ENCODE assay signal across 1 cellular context in the genomic region with DNA sequence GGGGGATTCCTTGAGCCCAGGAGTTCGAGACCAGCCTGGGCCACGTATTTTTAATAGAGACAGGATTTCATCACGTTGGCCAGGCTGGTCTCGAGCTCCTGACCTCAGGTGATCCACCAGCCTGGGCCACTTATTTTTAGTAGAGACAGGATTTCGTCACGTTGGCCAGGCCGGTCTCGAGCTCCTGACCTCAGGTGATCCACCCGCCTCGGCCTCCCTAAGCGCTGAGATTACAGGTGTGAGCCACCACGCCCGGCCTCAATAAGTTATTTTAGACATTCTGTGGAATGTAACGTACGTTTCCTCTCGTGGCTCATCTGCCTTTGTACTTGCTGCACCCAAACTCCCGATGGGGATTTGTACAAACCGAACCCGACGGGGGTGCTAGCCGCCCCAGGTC.
TF ChIP-seq lines count a peak whose summit lies in the region.

No MANE protein-coding gene starts in this region.

TF ChIP-seq in WTC11, 78 proteins besides CTCF, POLR2A, EP300 and RAD21:
- TF ChIP-seq, protein P1, sequence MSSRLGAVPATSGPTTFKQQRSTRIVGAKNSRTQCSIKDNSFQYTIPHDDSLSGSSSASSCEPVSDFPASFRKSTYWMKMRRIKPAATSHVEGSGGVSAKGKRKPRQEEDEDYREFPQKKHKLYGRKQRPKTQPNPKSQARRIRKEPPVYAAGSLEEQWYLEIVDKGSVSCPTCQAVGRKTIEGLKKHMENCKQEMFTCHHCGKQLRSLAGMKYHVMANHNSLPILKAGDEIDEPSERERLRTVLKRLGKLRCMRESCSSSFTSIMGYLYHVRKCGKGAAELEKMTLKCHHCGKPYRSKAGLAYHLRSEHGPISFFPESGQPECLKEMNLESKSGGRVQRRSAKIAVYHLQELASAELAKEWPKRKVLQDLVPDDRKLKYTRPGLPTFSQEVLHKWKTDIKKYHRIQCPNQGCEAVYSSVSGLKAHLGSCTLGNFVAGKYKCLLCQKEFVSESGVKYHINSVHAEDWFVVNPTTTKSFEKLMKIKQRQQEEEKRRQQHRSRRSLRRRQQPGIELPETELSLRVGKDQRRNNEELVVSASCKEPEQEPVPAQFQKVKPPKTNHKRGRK (CRISPR knock-in tag; IDR thresholded peaks at IDR 0.05; ENCODE audit: borderline replicate concordance), result no peak
- TF ChIP-seq, protein P2, sequence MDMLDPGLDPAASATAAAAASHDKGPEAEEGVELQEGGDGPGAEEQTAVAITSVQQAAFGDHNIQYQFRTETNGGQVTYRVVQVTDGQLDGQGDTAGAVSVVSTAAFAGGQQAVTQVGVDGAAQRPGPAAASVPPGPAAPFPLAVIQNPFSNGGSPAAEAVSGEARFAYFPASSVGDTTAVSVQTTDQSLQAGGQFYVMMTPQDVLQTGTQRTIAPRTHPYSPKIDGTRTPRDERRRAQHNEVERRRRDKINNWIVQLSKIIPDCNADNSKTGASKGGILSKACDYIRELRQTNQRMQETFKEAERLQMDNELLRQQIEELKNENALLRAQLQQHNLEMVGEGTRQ (CRISPR knock-in tag; IDR thresholded peaks at IDR 0.05), result no peak
